In genomic region chr13:75341025-75341424, GRCh38 we compare ENCODE assay signal across 15 cellular contexts.
DNase-seq lines count a peak whose midpoint lies in the region; ATAC-seq and TF ChIP-seq lines count a peak whose summit lies in the region.
"Had no signal": no experiment of that assay in that cellular context is flagged by ENCODE, and none has a peak within 500 bp of the region (broad histone marks: within the 10 kb centered on the region; RNA-seq: fewer than 3 reads in every experiment).

No MANE protein-coding gene starts in this region.

- no peaks in the 10 kb centered on the region for H3K9me2 ChIP-seq in OCI-LY7 (ENCODE audit: insufficient read depth, low read length)

- no peak overlapping the region for H3K27ac ChIP-seq in OCI-LY7 (ENCODE audit: low read depth, low read length, poor library complexity, severe bottlenecking)

- no peak overlapping the region for H3K4me2 ChIP-seq in OCI-LY7 (ENCODE audit: low read length)

- H3K9me3 ChIP-seq in OCI-LY7 (ENCODE audit: low read length), result no peaks in the 10 kb centered on the region
- H3K9me3 ChIP-seq: BE2C had no signal

- no peaks in the 10 kb centered on the region for H3K79me2 ChIP-seq in OCI-LY7 (ENCODE audit: insufficient read depth, low read depth, low read length)

- H3K4me3 ChIP-seq in OCI-LY7 (ENCODE audit: low read depth, low read length, poor library complexity, severe bottlenecking), result no peak overlapping the region

- POLR2A ChIA-PET in OCI-LY7 (lab: Charles Lee), result no interaction called here

- H2AFZ ChIP-seq in OCI-LY7 (ENCODE audit: low read length), result no peak overlapping the region

- TF ChIP-seq CTCF in OCI-LY7 (conservative IDR thresholded peaks at IDR 0.05; ENCODE audit: low read length), result no peak

- peaks cover 6% of the 10 kb centered on the region for H3K4me1 ChIP-seq in OCI-LY7 (ENCODE audit: insufficient read depth, low read length, poor library complexity, severe bottlenecking)
- H3K4me1 ChIP-seq: BE2C had no signal

- BruUV-seq in OCI-LY7 (replicated peaks; lab: Mats Ljungman, UMichigan), result no TSS peak

- DNase-seq in OCI-LY7 (ENCODE audit: low spot score) (peak; percentile 37), left ventricle myocardium superior (no peak), RKO (ENCODE audit: low spot score) (no peak)
- no peak for DNase-seq in stimulated activated CD4-positive, alpha-beta T cell treated with anti-CD3 and anti-CD28 coated beads, Interleukin-2, amount 100 ng/mL, for 48 hours
- DNase-seq: activated CD4-positive, CD25-positive, alpha-beta regulatory T cell; activated T-cell treated with anti-CD3 and anti-CD28 coated beads, Interleukin-2, amount 50 U/mL, for 72 hours; anterior cingulate cortex; BE2C; DND-41; NCI-H2081 treated with DMSO at 0.1 percent for 48 hours; NK-92 treated with Interleukin-12 subunit alpha and Interleukin-12 subunit beta, amount 100 ng/mL, for 24 hours had no signal

- peaks cover 29% of the 10 kb centered on the region for H3K36me3 ChIP-seq in OCI-LY7 (ENCODE audit: insufficient read depth, low read length)

- ATAC-seq in GM18858 (IDR thresholded peaks at IDR 0.05; ENCODE audit: unreplicated experiment) (peak; percentile 92), GM21526 (IDR thresholded peaks at IDR 0.05; ENCODE audit: low FRiP score, unreplicated experiment) (peak; percentile 83), HG03039 (IDR thresholded peaks at IDR 0.05; ENCODE audit: unreplicated experiment) (peak; percentile 70), left ventricle myocardium superior (no peak), HG03457 (IDR thresholded peaks at IDR 0.05; ENCODE audit: unreplicated experiment) (no peak)
- ATAC-seq: activated T-cell treated with anti-CD3 and anti-CD28 coated beads, Interleukin-2, amount 50 U/mL, for 72 hours had no signal

- no peaks in the 10 kb centered on the region for H4K20me1 ChIP-seq in OCI-LY7 (ENCODE audit: insufficient read depth, low read length)

- CTCF ChIA-PET in OCI-LY7 (lab: Charles Lee; ENCODE audit: unreplicated experiment), result no interaction called here

- intact Hi-C loops in OCI-LY7 (cut with micrococcal nuclease; ENCODE audit: unreplicated experiment) (no loop called here), left ventricle myocardium superior (cut with micrococcal nuclease) (no loop called here)

Comparison
In these comparisons a context has a peak if more than half of its experiments do, and no peak if none do; other contexts are left out.
1. ATAC-seq: peak in GM18858 (single experiment), GM21526 (single experiment) and HG03039 (single experiment); none in left ventricle myocardium superior (single experiment) and HG03457 (single experiment).